ENCODE assay signal across 2 cellular contexts in the genomic region with DNA sequence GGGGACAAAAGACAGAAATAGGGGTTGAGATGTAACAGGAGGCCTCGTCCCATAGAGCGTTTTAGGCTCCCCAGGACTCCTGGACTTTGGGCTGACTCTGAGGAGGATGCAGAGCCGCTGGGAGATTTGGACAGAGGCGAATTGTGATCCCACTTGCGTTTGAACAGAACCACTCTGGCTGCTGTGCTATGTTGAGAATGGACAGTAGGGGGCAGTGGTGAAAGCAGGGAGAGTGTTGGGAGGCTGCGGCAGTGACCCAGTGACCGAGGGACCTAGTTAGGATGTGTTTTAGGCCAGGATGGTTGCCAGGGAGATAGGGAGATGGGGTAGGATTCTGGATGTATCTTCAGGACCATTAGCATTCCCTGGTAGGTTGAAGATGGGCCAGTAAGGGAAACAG.
TF ChIP-seq lines count a peak whose summit lies in the region.

No MANE protein-coding gene starts in this region.

TF ChIP-seq in SK-N-SH, 30 proteins besides CTCF, POLR2A, EP300 and RAD21 (continued from another document):
- TF ChIP-seq, protein P1, sequence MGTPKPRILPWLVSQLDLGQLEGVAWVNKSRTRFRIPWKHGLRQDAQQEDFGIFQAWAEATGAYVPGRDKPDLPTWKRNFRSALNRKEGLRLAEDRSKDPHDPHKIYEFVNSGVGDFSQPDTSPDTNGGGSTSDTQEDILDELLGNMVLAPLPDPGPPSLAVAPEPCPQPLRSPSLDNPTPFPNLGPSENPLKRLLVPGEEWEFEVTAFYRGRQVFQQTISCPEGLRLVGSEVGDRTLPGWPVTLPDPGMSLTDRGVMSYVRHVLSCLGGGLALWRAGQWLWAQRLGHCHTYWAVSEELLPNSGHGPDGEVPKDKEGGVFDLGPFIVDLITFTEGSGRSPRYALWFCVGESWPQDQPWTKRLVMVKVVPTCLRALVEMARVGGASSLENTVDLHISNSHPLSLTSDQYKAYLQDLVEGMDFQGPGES (IDR thresholded peaks at IDR 0.05; ENCODE audit: low read depth, low read length), result no peak
- TF ChIP-seq MEF2A (IDR thresholded peaks at IDR 0.05; ENCODE audit: borderline replicate concordance, low read depth), result no peak
- TF ChIP-seq FOSL2 (IDR thresholded peaks at IDR 0.05; ENCODE audit: borderline replicate concordance, low read depth), result no peak
- peak; percentile 29; the same call in 1 of the 2 replicates for TF ChIP-seq SMC3 (IDR thresholded peaks at IDR 0.05; ENCODE audit: low read depth, low read length)

TF ChIP-seq in SK-N-SH treated with all-trans-retinoic acid at 6 μM for 48 hours, 23 proteins besides CTCF, POLR2A, EP300 and RAD21 (continued from another document):
- TF ChIP-seq, protein P2, sequence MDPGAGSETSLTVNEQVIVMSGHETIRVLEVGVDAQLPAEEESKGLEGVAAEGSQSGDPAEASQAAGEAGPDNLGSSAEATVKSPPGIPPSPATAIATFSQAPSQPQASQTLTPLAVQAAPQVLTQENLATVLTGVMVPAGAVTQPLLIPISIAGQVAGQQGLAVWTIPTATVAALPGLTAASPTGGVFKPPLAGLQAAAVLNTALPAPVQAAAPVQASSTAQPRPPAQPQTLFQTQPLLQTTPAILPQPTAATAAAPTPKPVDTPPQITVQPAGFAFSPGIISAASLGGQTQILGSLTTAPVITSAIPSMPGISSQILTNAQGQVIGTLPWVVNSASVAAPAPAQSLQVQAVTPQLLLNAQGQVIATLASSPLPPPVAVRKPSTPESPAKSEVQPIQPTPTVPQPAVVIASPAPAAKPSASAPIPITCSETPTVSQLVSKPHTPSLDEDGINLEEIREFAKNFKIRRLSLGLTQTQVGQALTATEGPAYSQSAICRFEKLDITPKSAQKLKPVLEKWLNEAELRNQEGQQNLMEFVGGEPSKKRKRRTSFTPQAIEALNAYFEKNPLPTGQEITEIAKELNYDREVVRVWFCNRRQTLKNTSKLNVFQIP (CRISPR knock-in tag; IDR thresholded peaks at IDR 0.05; ENCODE audit: borderline replicate concordance, low read depth), result no peak
- no peak for TF ChIP-seq ARNTL (CRISPR knock-in tag; IDR thresholded peaks at IDR 0.05; ENCODE audit: borderline replicate concordance, low read depth)
- TF ChIP-seq ESRRG (CRISPR knock-in tag; IDR thresholded peaks at IDR 0.05), result no peak
- TF ChIP-seq, protein P3, sequence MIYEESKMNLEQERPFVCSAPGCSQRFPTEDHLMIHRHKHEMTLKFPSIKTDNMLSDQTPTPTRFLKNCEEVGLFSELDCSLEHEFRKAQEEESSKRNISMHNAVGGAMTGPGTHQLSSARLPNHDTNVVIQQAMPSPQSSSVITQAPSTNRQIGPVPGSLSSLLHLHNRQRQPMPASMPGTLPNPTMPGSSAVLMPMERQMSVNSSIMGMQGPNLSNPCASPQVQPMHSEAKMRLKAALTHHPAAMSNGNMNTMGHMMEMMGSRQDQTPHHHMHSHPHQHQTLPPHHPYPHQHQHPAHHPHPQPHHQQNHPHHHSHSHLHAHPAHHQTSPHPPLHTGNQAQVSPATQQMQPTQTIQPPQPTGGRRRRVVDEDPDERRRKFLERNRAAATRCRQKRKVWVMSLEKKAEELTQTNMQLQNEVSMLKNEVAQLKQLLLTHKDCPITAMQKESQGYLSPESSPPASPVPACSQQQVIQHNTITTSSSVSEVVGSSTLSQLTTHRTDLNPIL (CRISPR knock-in tag; IDR thresholded peaks at IDR 0.05; ENCODE audit: low read depth), result no peak
- TF ChIP-seq ZNF565 (CRISPR knock-in tag; conservative IDR thresholded peaks at IDR 0.05; ENCODE audit: low read depth), result no peak
- TF ChIP-seq GLIS3 (CRISPR knock-in tag; IDR thresholded peaks at IDR 0.05), result no peak
- no peak for TF ChIP-seq PPARA (CRISPR knock-in tag; IDR thresholded peaks at IDR 0.05; ENCODE audit: borderline replicate concordance)
